Comparison of ENCODE assay signal across 11 cellular contexts in genomic region chr1:226697608-226698544, GRCh38. TPM values are rescaled to one million over a fixed set of nuclear protein-coding genes. Genes with fewer than 3 reads are reported as not detected.
A peak's percentile ranks its signal among the peaks of the same experiment; 100 is the strongest.
DNase-seq lines count a peak whose midpoint lies in the region; ATAC-seq and TF ChIP-seq lines count a peak whose summit lies in the region.
"Had no signal": no experiment of that assay in that cellular context is flagged by ENCODE, and none has a peak within 500 bp of the region (broad histone marks: within the 10 kb centered on the region; RNA-seq: fewer than 3 reads in every experiment).

No MANE protein-coding gene starts in this region.

- TF ChIP-seq POLR2A in vagina (IDR thresholded peaks at IDR 0.05), result no peak

- no peak for DNase-seq in heart right ventricle
- DNase-seq in left cardiac atrium, result no peak
- DNase-seq in epithelial cell of prostate (ENCODE audit: low read depth, low spot score), result no peak
- no peak for DNase-seq in vagina (ENCODE audit: extremely low spot score in 2 of 2)
- DNase-seq in retina, result no peak
- no peak for DNase-seq in G401 (ENCODE audit: low spot score)
- no peak for DNase-seq in putamen (ENCODE audit: low spot score)
- DNase-seq: Caco-2, GOT3 had no signal

- ATAC-seq in heart right ventricle (no peak), left cardiac atrium (no peak), HG03469 (IDR thresholded peaks at IDR 0.05; ENCODE audit: unreplicated experiment) (peak; percentile 22)

- H3K4me3 ChIP-seq in heart right ventricle (no peak overlapping the region), vagina (no peak overlapping the region)
- H3K4me3 ChIP-seq: lung had no signal

- TF ChIP-seq CTCF in heart right ventricle (IDR thresholded peaks at IDR 0.05) (no peak), vagina (IDR thresholded peaks at IDR 0.05) (no peak)

- H3K36me3 ChIP-seq in heart right ventricle (peaks cover 0 to 34% (median 5%) of the 10 kb centered on the region in 9 donors), vagina (peaks cover 0 to 5% of the 10 kb centered on the region in 2 donors)

- H3K27ac ChIP-seq in heart right ventricle, result peak overlapping the region in 7 of 10 donors; percentile 22 to 32 (median 25)
- H3K27ac ChIP-seq in epithelial cell of prostate, result peak overlapping the region; percentile 69
- H3K27ac ChIP-seq in vagina, result peak overlapping the region; percentile 75

- H3K27me3 ChIP-seq in heart right ventricle (no peaks in the 10 kb centered on the region), vagina (no peaks in the 10 kb centered on the region)

- 74 to 76% methylated on average over 8 of the region's 8 CpGs for WGBS in heart right ventricle, 2 donors

- in situ Hi-C loops in G401 (cut with HindIII; ENCODE audit: low sequenced_read_pairs), result no loop called here

- no peaks in the 10 kb centered on the region for H3K9me3 ChIP-seq in heart right ventricle
- no peaks in the 10 kb centered on the region for H3K9me3 ChIP-seq in vagina
- H3K9me3 ChIP-seq: Caco-2 had no signal

- H3K4me1 ChIP-seq in heart right ventricle (peaks cover 6 to 82% (median 65%) of the 10 kb centered on the region in 9 donors), vagina (peaks cover 60% of the 10 kb centered on the region)

- intact Hi-C loops in heart right ventricle (cut with DNase I) (no loop called here), left cardiac atrium (cut with DNase I) (no loop called here), vagina (cut with DNase I) (no loop called here)

RNA-seq across cellular contexts. Expression of gene ITPKB, which starts 41.2 kb away (rescaled TPM):
- total RNA-seq in heart right ventricle, result 10 to 100 TPM; 12.1 to 30.5 (median 16.6) TPM
- polyA plus RNA-seq in heart right ventricle, result 10 to 100 TPM in 1 of 2 donors, 1 to 10 TPM in 1; 4.5 to 17.0 TPM
- 10 to 100 TPM; 13.8 to 18.3 TPM for total RNA-seq in left cardiac atrium
- 31.7 TPM for total RNA-seq in vagina
- total RNA-seq in G401 (2014; rRNA removed; shearing (Covaris generic)), result 11.4 and 15.2 TPM in 2 replicates

Comparison
In these comparisons a context has a peak if more than half of its experiments do, and no peak if none do; other contexts are left out.
1. H3K27ac ChIP-seq: peak in every context shown above with its lines; median percentile 75 in vagina; 69 in epithelial cell of prostate; 25 in heart right ventricle.